Comparison of ENCODE assay signal across 22 cellular contexts in genomic region chr4:48798117-48798516, GRCh38.
"Had no signal": no experiment of that assay in that cellular context is flagged by ENCODE, and none has a peak within 500 bp of the region (broad histone marks: within the 10 kb centered on the region; RNA-seq: fewer than 3 reads in every experiment).

No MANE protein-coding gene starts in this region.

- FAIRE-seq: HTR-8/SVneo, RCC 7860 had no signal

- H3K4me3 ChIP-seq: MG63 had no signal

- H3K36me3 ChIP-seq: MG63 had no signal

- H3K27ac ChIP-seq: HL-60 had no signal

- DNase-seq: Karpas-422, KG1, MG63, NCI-H1092, NCI-H1105 treated with DMSO at 0.1 percent for 48 hours, NCI-H1436, NCI-H187, NCI-H2029, NCI-H2081 treated with DMSO at 0.1 percent for 48 hours, NCI-H2171 treated with DMSO at 0.1 percent for 48 hours, NCI-H345, NCI-H446 treated with DMSO at 0.1 percent for 48 hours, NCI-H510A treated with DMSO at 0.1 percent for 48 hours, NCI-H526, NCI-H774, RPMI8226, SHP77, SK-N-SH, SW 1271 had no signal

- H3K27me3 ChIP-seq: MG63 had no signal

- H3K9me3 ChIP-seq: MG63, SK-N-SH had no signal
